11 cellular contexts compared by ENCODE assay signal in the genomic region with DNA sequence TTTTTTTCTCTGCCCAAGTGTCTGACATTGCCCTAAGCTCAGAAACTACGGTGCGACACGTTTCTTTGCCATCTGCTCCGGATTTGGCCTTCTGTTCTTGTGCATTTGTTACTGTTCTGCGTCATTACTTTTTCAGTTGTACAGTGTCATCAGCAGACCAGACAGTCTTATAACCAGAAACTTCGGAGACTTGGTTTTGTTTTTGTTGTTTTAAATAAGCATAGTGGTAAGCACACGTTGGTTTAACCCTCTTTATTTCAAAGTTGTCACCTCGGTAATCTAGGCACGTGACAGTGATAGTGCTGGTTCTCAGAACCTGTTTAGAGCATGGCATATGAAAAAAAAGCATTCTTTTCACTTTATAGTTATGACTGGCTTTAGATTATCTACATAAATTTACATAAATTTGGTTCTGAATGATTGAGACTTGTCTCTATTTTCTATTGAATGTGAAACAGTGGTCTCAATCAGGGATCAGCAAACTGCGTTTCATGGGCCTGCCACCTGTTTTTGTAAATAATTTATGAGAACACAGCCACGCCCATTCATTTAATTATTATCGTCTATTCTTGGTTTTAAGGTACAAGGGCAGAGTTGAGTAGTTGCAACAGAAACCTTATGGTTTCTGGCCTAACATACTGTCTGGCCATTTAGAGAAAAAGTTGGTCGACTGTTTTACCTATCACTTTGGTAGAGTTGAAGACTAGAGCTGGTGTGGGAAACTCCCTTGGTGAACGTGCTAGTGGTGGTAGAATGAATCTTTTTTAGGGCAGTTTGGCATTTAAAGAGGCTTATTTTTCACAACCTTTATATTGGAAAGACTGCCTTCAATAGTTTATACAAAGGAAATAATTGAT.
DNase-seq lines count a peak whose midpoint lies in the region; ATAC-seq and TF ChIP-seq lines count a peak whose summit lies in the region.
"Had no signal": no experiment of that assay in that cellular context is flagged by ENCODE, and none has a peak within 500 bp of the region (broad histone marks: within the 10 kb centered on the region; RNA-seq: fewer than 3 reads in every experiment).

No MANE protein-coding gene starts in this region.

- H3K27me3 ChIP-seq in OCI-LY1 (ENCODE audit: insufficient read depth, low read length) (no peaks in the 10 kb centered on the region), MM.1S (replicated peaks; ENCODE audit: insufficient read depth, low read length) (0 out of 2 replicates have a peak, but pooled peaks cover 5% of the 10 kb centered on the region), brain microvascular endothelial cell (replicated peaks) (no peaks in the 10 kb centered on the region)
- H3K27me3 ChIP-seq: colonic mucosa had no signal

- H3K4me1 ChIP-seq in OCI-LY1 (ENCODE audit: insufficient read depth, low read length, severe bottlenecking) (peaks cover 100% of the 10 kb centered on the region), MM.1S (ENCODE audit: low read length) (peaks cover 8% of the 10 kb centered on the region)

- no peaks in the 10 kb centered on the region for H3K9me2 ChIP-seq in OCI-LY1 (ENCODE audit: low read depth, low read length)
- no peaks in the 10 kb centered on the region for H3K9me2 ChIP-seq in MM.1S (replicated peaks; ENCODE audit: insufficient read depth, low read length)

- no peaks in the 10 kb centered on the region; the same call in 1 of the 2 replicates for H3K79me2 ChIP-seq in OCI-LY1 (ENCODE audit: insufficient read depth, low read length)
- H3K79me2 ChIP-seq in MM.1S (ENCODE audit: low read length) = no peaks in the 10 kb centered on the region

- peak overlapping the region; percentile 98 for H3K27ac ChIP-seq in OCI-LY1 (ENCODE audit: low read depth, low read length, poor library complexity, severe bottlenecking)
- H3K27ac ChIP-seq in MM.1S (ENCODE audit: low read length) = no peak overlapping the region
- H3K27ac ChIP-seq in brain microvascular endothelial cell = no peak overlapping the region
- H3K27ac ChIP-seq: colonic mucosa had no signal

- H3K36me3 ChIP-seq in OCI-LY1 (ENCODE audit: insufficient read depth, low read length) (peaks cover 71% of the 10 kb centered on the region), MM.1S (replicated peaks; ENCODE audit: insufficient read depth, low read length) (no peaks in the 10 kb centered on the region), brain microvascular endothelial cell (replicated peaks) (no peaks in the 10 kb centered on the region)
- H3K36me3 ChIP-seq: colonic mucosa had no signal

- DNase-seq in G401 (ENCODE audit: low spot score) (peak; percentile 80), UCSD-AML1 (lab: John Stamatoyannopoulos, UW; ENCODE audit: unreplicated experiment) (no peak), MM.1S (no peak), brain microvascular endothelial cell (no peak)
- DNase-seq in activated effector memory CD4-positive, alpha-beta T cell treated with anti-CD3 and anti-CD28 coated beads, Interleukin-2, amount 50 U/mL, for 16 hours = no peak
- DNase-seq: colonic mucosa, hypothalamus, nephron progenitor cell had no signal

- H4K20me1 ChIP-seq in OCI-LY1 (ENCODE audit: insufficient read depth, low read length) (no peaks in the 10 kb centered on the region), MM.1S (ENCODE audit: insufficient read depth, low read length) (no peaks in the 10 kb centered on the region)

- ATAC-seq in GM19455 (IDR thresholded peaks at IDR 0.05; ENCODE audit: unreplicated experiment) = peak; percentile 76
- peak; percentile 77 for ATAC-seq in HG03025 (IDR thresholded peaks at IDR 0.05; ENCODE audit: low FRiP score, unreplicated experiment)

- H3K4me3 ChIP-seq in OCI-LY1 (ENCODE audit: low read depth, low read length, poor library complexity, severe bottlenecking) (no peak overlapping the region), MM.1S (ENCODE audit: low read length) (no peak overlapping the region), brain microvascular endothelial cell (ENCODE audit: low read depth, low read length) (no peak overlapping the region)
- H3K4me3 ChIP-seq: colonic mucosa had no signal

- no peaks in the 10 kb centered on the region for H3K9me3 ChIP-seq in OCI-LY1 (ENCODE audit: low read length)
- H3K9me3 ChIP-seq in MM.1S (replicated peaks; ENCODE audit: insufficient read depth, low read length) = no peaks in the 10 kb centered on the region
- H3K9me3 ChIP-seq: colonic mucosa had no signal

- in situ Hi-C loops in G401 (cut with HindIII; ENCODE audit: low sequenced_read_pairs) (no loop called here), brain microvascular endothelial cell (cut with HindIII; ENCODE audit: low pct_ligation_motif_present, low sequenced_read_pairs) (no loop called here)

- H3K9ac ChIP-seq in OCI-LY1 (ENCODE audit: low read length) = peak overlapping the region; percentile 37; the same call in 1 of the 2 replicates
- no peak overlapping the region for H3K9ac ChIP-seq in MM.1S (ENCODE audit: low read length)

- H2AFZ ChIP-seq in OCI-LY1 (ENCODE audit: low read length) (no peak overlapping the region), MM.1S (ENCODE audit: low read length) (no peak overlapping the region)

- peak overlapping the region; percentile 33; the same call in 1 of the 2 replicates for H3K4me2 ChIP-seq in OCI-LY1 (ENCODE audit: low read length)
- no peak overlapping the region for H3K4me2 ChIP-seq in MM.1S (ENCODE audit: low read depth, low read length)

- TF ChIP-seq CTCF in OCI-LY1 (IDR thresholded peaks at IDR 0.05; ENCODE audit: low read length) (no peak), MM.1S (IDR thresholded peaks at IDR 0.05; ENCODE audit: low read length) (no peak), brain microvascular endothelial cell (IDR thresholded peaks at IDR 0.05; ENCODE audit: low read depth, low read length, missing control alignments) (no peak)

- no peaks in the 10 kb centered on the region for H3F3A ChIP-seq in OCI-LY1 (ENCODE audit: insufficient read depth, low read length)
- no peaks in the 10 kb centered on the region for H3F3A ChIP-seq in MM.1S (ENCODE audit: insufficient read depth, low read length)
